Comparison of ENCODE assay signal across 22 cellular contexts in genomic region chr4:36785965-36786364, GRCh38.
DNase-seq lines count a peak whose midpoint lies in the region; ATAC-seq lines count a peak whose summit lies in the region.
"Had no signal": no experiment of that assay in that cellular context is flagged by ENCODE, and none has a peak within 500 bp of the region (broad histone marks: within the 10 kb centered on the region; RNA-seq: fewer than 3 reads in every experiment).

No MANE protein-coding gene starts in this region.

- no peaks in the 10 kb centered on the region for H3K36me3 Mint-ChIP-seq in T-helper 2 cell treated with Interferon-gamma antibody and Interleukin-4, amounts not matched to agents 5 μg/mL and 100 μg/mL, for 36 hours (ENCODE audit: low read depth)
- H3K36me3 Mint-ChIP-seq in activated T-cell treated with anti-CD3 and anti-CD28 coated beads, Interleukin-2, amount 50 U/mL, for 4 hours (ENCODE audit: insufficient read depth): no peaks in the 10 kb centered on the region

- no peaks in the 10 kb centered on the region for H3K9me3 ChIP-seq in SJCRH30 (replicated peaks)
- H3K9me3 ChIP-seq: HAP-1, SJSA1 had no signal

- no peaks in the 10 kb centered on the region for H3K27me3 ChIP-seq in SJCRH30
- H3K27me3 ChIP-seq: SJSA1 had no signal

- no peaks in the 10 kb centered on the region for H3K4me1 Mint-ChIP-seq in T-helper 2 cell treated with Interferon-gamma antibody and Interleukin-4, amounts not matched to agents 5 μg/mL and 100 μg/mL, for 36 hours (ENCODE audit: low read depth)
- H3K4me1 Mint-ChIP-seq in activated T-cell treated with anti-CD3 and anti-CD28 coated beads, Interleukin-2, amount 50 U/mL, for 4 hours (ENCODE audit: low read depth): no peaks in the 10 kb centered on the region
- H3K4me1 Mint-ChIP-seq: IgD-negative memory B cell had no signal

- no peaks in the 10 kb centered on the region for H3K36me3 ChIP-seq in SJCRH30
- H3K36me3 ChIP-seq: HAP-1, SJSA1 had no signal

- no peaks in the 10 kb centered on the region for H3K27me3 Mint-ChIP-seq in T-helper 2 cell treated with Interferon-gamma antibody and Interleukin-4, amounts not matched to agents 5 μg/mL and 100 μg/mL, for 36 hours (ENCODE audit: low read depth)
- no peaks in the 10 kb centered on the region for H3K27me3 Mint-ChIP-seq in activated T-cell treated with anti-CD3 and anti-CD28 coated beads, Interleukin-2, amount 50 U/mL, for 4 hours (ENCODE audit: low read depth)
- H3K27me3 Mint-ChIP-seq: IgD-negative memory B cell had no signal

- H3K9me3 Mint-ChIP-seq in T-helper 2 cell treated with Interferon-gamma antibody and Interleukin-4, amounts not matched to agents 5 μg/mL and 100 μg/mL, for 36 hours: no peaks in the 10 kb centered on the region
- no peaks in the 10 kb centered on the region for H3K9me3 Mint-ChIP-seq in activated T-cell treated with anti-CD3 and anti-CD28 coated beads, Interleukin-2, amount 50 U/mL, for 4 hours
- H3K9me3 Mint-ChIP-seq: T-helper 1 cell treated with Interleukin-12 subunit alpha and Interleukin-12 subunit beta and Interleukin-4 antibody, amounts not matched to agents 30 μg/mL and 1 μg/mL, for 36 hours had no signal

- no peak overlapping the region for H3K4me3 Mint-ChIP-seq in T-helper 2 cell treated with Interferon-gamma antibody and Interleukin-4, amounts not matched to agents 5 μg/mL and 100 μg/mL, for 36 hours
- H3K4me3 Mint-ChIP-seq in activated T-cell treated with anti-CD3 and anti-CD28 coated beads, Interleukin-2, amount 50 U/mL, for 4 hours: no peak overlapping the region
- H3K4me3 Mint-ChIP-seq: IgD-negative memory B cell; T-helper 1 cell treated with Interleukin-12 subunit alpha and Interleukin-12 subunit beta and Interleukin-4 antibody, amounts not matched to agents 30 μg/mL and 1 μg/mL, for 36 hours had no signal

- H3K27ac Mint-ChIP-seq in T-helper 2 cell treated with Interferon-gamma antibody and Interleukin-4, amounts not matched to agents 5 μg/mL and 100 μg/mL, for 36 hours: no peak overlapping the region
- H3K27ac Mint-ChIP-seq: IgD-negative memory B cell; T-helper 1 cell treated with Interleukin-12 subunit alpha and Interleukin-12 subunit beta and Interleukin-4 antibody, amounts not matched to agents 30 μg/mL and 1 μg/mL, for 36 hours had no signal

- DNase-seq in COR-L47 (lab: John Stamatoyannopoulos, UW): peak; percentile 59
- DNase-seq in NCI-H1105 treated with DMSO at 0.1 percent for 48 hours (lab: John Stamatoyannopoulos, UW): peak; percentile 30
- DNase-seq in NCI-H748 (lab: John Stamatoyannopoulos, UW; ENCODE audit: unreplicated experiment): peak; percentile 77
- DNase-seq in SJCRH30: no peak
- no peak for DNase-seq in midbrain (lab: John Stamatoyannopoulos, UW)
- DNase-seq in T-helper 2 cell treated with Interferon-gamma antibody and Interleukin-4, amounts not matched to agents 5 μg/mL and 100 μg/mL, for 36 hours (ENCODE audit: low spot score): no peak
- DNase-seq in activated T-cell treated with anti-CD3 and anti-CD28 coated beads, Interleukin-2, amount 50 U/mL, for 4 hours: no peak
- DNase-seq: ACHN, DMS 273 treated with DMSO at 0.1 percent for 48 hours, GF-D8, GM23248, MM.1S, NCI-H1092, NCI-H187 treated with DMSO at 0.1 percent for 48 hours, NCI-H526, PC-3, RPMI8226 had no signal

- H3K27ac ChIP-seq in SJCRH30: peak overlapping the region; percentile 5; the same call in 1 of the 2 replicates
- H3K27ac ChIP-seq: C4-2B, GM23248, SJSA1 had no signal

- H3K4me3 ChIP-seq in SJCRH30: no peak overlapping the region
- H3K4me3 ChIP-seq: GM23248, HAP-1, SJSA1 had no signal

- H3K4me1 ChIP-seq in SJCRH30: peaks cover 16% of the 10 kb centered on the region
- H3K4me1 ChIP-seq: HAP-1, SJSA1 had no signal

- no peak for ATAC-seq in activated T-cell treated with anti-CD3 and anti-CD28 coated beads, Interleukin-2, amount 50 U/mL, for 4 hours
- ATAC-seq: PC-3 had no signal

Comparison
In these comparisons a context has a peak if more than half of its experiments do, and no peak if none do; other contexts are left out.
1. DNase-seq: peak in COR-L47 (single experiment), NCI-H1105 treated with DMSO at 0.1 percent for 48 hours (single experiment) and NCI-H748 (single experiment); none in SJCRH30 (0 of 2), midbrain (single experiment), T-helper 2 cell treated with Interferon-gamma antibody and Interleukin-4, amounts not matched to agents 5 μg/mL and 100 μg/mL, for 36 hours (single experiment) and activated T-cell treated with anti-CD3 and anti-CD28 coated beads, Interleukin-2, amount 50 U/mL, for 4 hours (single experiment).